In genomic region chr14:39218171-39218769, GRCh38 we compare ENCODE assay signal across 1 cellular context.
TF ChIP-seq lines count a peak whose summit lies in the region.

No MANE protein-coding gene starts in this region.

TF ChIP-seq in HepG2, 621 proteins besides CTCF, POLR2A, EP300 and RAD21 (continued from another document and continues in another):
- TF ChIP-seq ZNF770 (CRISPR knock-in tag; IDR thresholded peaks at IDR 0.05) (peak; percentile 90), SMAD3 (CRISPR knock-in tag; IDR thresholded peaks at IDR 0.05) (no peak), ZNF20 (CRISPR knock-in tag; IDR thresholded peaks at IDR 0.05) (no peak), STAG1 (CRISPR knock-in tag; IDR thresholded peaks at IDR 0.05) (no peak), CERS6 (CRISPR knock-in tag; IDR thresholded peaks at IDR 0.05) (no peak), ZBTB25 (CRISPR knock-in tag; IDR thresholded peaks at IDR 0.05) (0 out of 2 replicates have a peak, but pooled peaks have one; percentile 30), RBM22 (optimal IDR thresholded peaks at IDR 0.05; ENCODE audit: low read length) (no peak), ZNF7 (CRISPR knock-in tag; IDR thresholded peaks at IDR 0.05) (no peak), ZNF275 (CRISPR knock-in tag; IDR thresholded peaks at IDR 0.05; ENCODE audit: borderline replicate concordance) (no peak), ZNF839 (CRISPR knock-in tag; IDR thresholded peaks at IDR 0.05; ENCODE audit: borderline replicate concordance) (no peak), ZNF235 (CRISPR knock-in tag; IDR thresholded peaks at IDR 0.05; ENCODE audit: borderline replicate concordance) (no peak), ZKSCAN1 (IDR thresholded peaks at IDR 0.05; ENCODE audit: low read length) (no peak), HOXA3 (CRISPR knock-in tag; IDR thresholded peaks at IDR 0.05) (no peak), ZNF496 (CRISPR knock-in tag; IDR thresholded peaks at IDR 0.05; ENCODE audit: insufficient replicate concordance) (no peak), ARID3A (IDR thresholded peaks at IDR 0.05; ENCODE audit: low read depth, low read length) (peak; percentile 52; the same call in 1 of the 2 replicates), ZNF18 (CRISPR knock-in tag; IDR thresholded peaks at IDR 0.05; ENCODE audit: insufficient replicate concordance) (no peak), ZSCAN22 (CRISPR knock-in tag; IDR thresholded peaks at IDR 0.05) (no peak), ZNF800 (CRISPR knock-in tag; IDR thresholded peaks at IDR 0.05) (0 out of 2 replicates have a peak, but pooled peaks have one; percentile 17), RCOR2 (CRISPR knock-in tag; IDR thresholded peaks at IDR 0.05) (peak; percentile 28; the same call in 1 of the 2 replicates), STAT5B (CRISPR knock-in tag; IDR thresholded peaks at IDR 0.05) (no peak), SP1 (IDR thresholded peaks at IDR 0.05) (no peak), SP1 (CRISPR knock-in tag; IDR thresholded peaks at IDR 0.05) (no peak), NR2F2 (IDR thresholded peaks at IDR 0.05; ENCODE audit: borderline replicate concordance, low read depth) (no peak), ZNF280D (CRISPR knock-in tag; IDR thresholded peaks at IDR 0.05) (no peak), TBP (CRISPR knock-in tag; IDR thresholded peaks at IDR 0.05) (no peak), FOXA1 (IDR thresholded peaks at IDR 0.05) (no peak), FOXA1 (CRISPR knock-in tag; IDR thresholded peaks at IDR 0.05) (0 out of 2 replicates have a peak, but pooled peaks have one; percentile 3), REXO4 (CRISPR knock-in tag; IDR thresholded peaks at IDR 0.05; ENCODE audit: borderline replicate concordance) (no peak), THRA (CRISPR knock-in tag; IDR thresholded peaks at IDR 0.05; ENCODE audit: borderline replicate concordance) (peak; percentile 32; the same call in 1 of the 2 replicates), ZNF484 (CRISPR knock-in tag; IDR thresholded peaks at IDR 0.05; ENCODE audit: borderline replicate concordance, low read depth) (no peak), DDIT3 (CRISPR knock-in tag; IDR thresholded peaks at IDR 0.05) (no peak), ZNF549 (CRISPR knock-in tag; IDR thresholded peaks at IDR 0.05) (no peak), MEF2D (CRISPR knock-in tag; IDR thresholded peaks at IDR 0.05) (no peak), PAF1 (CRISPR knock-in tag; IDR thresholded peaks at IDR 0.05) (no peak), AKNA (CRISPR knock-in tag; IDR thresholded peaks at IDR 0.05; ENCODE audit: borderline replicate concordance) (no peak), ZKSCAN8 (CRISPR knock-in tag; IDR thresholded peaks at IDR 0.05; ENCODE audit: borderline replicate concordance) (no peak), ZNF343 (CRISPR knock-in tag; IDR thresholded peaks at IDR 0.05) (no peak), MBNL3 (CRISPR knock-in tag; conservative IDR thresholded peaks at IDR 0.05) (no peak)
